Comparison of ENCODE assay signal across 23 cellular contexts in genomic region chr2:28415715-28416114, GRCh38. TPM values are rescaled to one million over a fixed set of nuclear protein-coding genes. Genes with fewer than 3 reads are reported as not detected.
A peak's percentile ranks its signal among the peaks of the same experiment; 100 is the strongest.
DNase-seq lines count a peak whose midpoint lies in the region; ATAC-seq and TF ChIP-seq lines count a peak whose summit lies in the region.
"Had no signal": no experiment of that assay in that cellular context is flagged by ENCODE, and none has a peak within 500 bp of the region (broad histone marks: within the 10 kb centered on the region; RNA-seq: fewer than 3 reads in every experiment).

No MANE protein-coding gene starts in this region.

- no peak overlapping the region for H2AK9ac ChIP-seq in IMR-90 (replicated peaks; ENCODE audit: low read depth, low read length, poor library complexity)

- H3K9ac ChIP-seq in IMR-90 (ENCODE audit: low read depth, low read length) (no peak overlapping the region), mammary epithelial cell (ENCODE audit: insufficient read depth, low read length) (no peak overlapping the region)

- POLR2A ChIA-PET in IMR-90 (lab: Charles Lee; ENCODE audit: unreplicated experiment) = no interaction called here

- no peak for TF ChIP-seq POLR2A in IMR-90 (IDR thresholded peaks at IDR 0.05; ENCODE audit: low read depth, low read length)

- H3K9me3 ChIP-seq in IMR-90 (ENCODE audit: control insufficient read depth, insufficient read depth, low read length) (no peaks in the 10 kb centered on the region), mammary epithelial cell (replicated peaks; ENCODE audit: insufficient read depth, low read length) (no peaks in the 10 kb centered on the region), osteoblast (ENCODE audit: low read depth, low read length) (no peaks in the 10 kb centered on the region)
- H3K9me3 ChIP-seq: BE2C, left ventricle myocardium inferior had no signal

- H3K4ac ChIP-seq in IMR-90 (ENCODE audit: low read depth, low read length) = no peak overlapping the region

- H4K91ac ChIP-seq in IMR-90 (ENCODE audit: insufficient read depth, low read depth, low read length) = no peak overlapping the region

- no CpG with 5 or more reads among the region's 3 CpGs for WGBS in IMR-90 (ENCODE audit: extremely low coverage in 2 of 2, insufficient read length in 1 of 2), 2 experiments
- WGBS in mammary epithelial cell (ENCODE audit: low coverage, missing lambda C conversion rate) = 100% methylated on average over 3 of the region's 3 CpGs

- intact Hi-C loops in activated naive CD4-positive, alpha-beta T cell treated with anti-CD3 and anti-CD28 coated beads for 36 hours (cut with micrococcal nuclease) = no loop called here
- intact Hi-C loops in IMR-90 (cut with micrococcal nuclease) (no loop called here), mammary epithelial cell (cut with micrococcal nuclease) (loop anchor here (2.0 kb wide), 1 partner anchor 37 kb away; no protein-coding TSS in a partner anchor)

- H3K4me2 ChIP-seq in IMR-90 (ENCODE audit: low read depth, low read length) (no peak overlapping the region), mammary epithelial cell (ENCODE audit: insufficient read depth, low read depth, low read length) (no peak overlapping the region), osteoblast (ENCODE audit: insufficient read depth, low read length) (no peak overlapping the region)

- no peak overlapping the region for H4K8ac ChIP-seq in IMR-90 (ENCODE audit: low read depth in 2 of 2, low read length in 2 of 2)

- BruUV-seq in IMR-90 (replicated peaks; lab: Mats Ljungman, UMichigan) = TSS peak; percentile 31
- BruUV-seq in mammary epithelial cell (replicated peaks; lab: Mats Ljungman, UMichigan) = TSS peak; percentile 13

- no peak for TF ChIP-seq RAD21 in IMR-90 (IDR thresholded peaks at IDR 0.05; ENCODE audit: low read length)

- no peak overlapping the region for H2BK15ac ChIP-seq in IMR-90 (ENCODE audit: low read depth, low read length)

- no peak overlapping the region for H2BK5ac ChIP-seq in IMR-90 (ENCODE audit: low read depth, low read length, poor library complexity, severe bottlenecking)

- H3K27me3 ChIP-seq in IMR-90 (ENCODE audit: control insufficient read depth, insufficient read depth, low read length) = no peaks in the 10 kb centered on the region
- no peaks in the 10 kb centered on the region for H3K27me3 ChIP-seq in mammary epithelial cell (ENCODE audit: insufficient read depth, low read length)
- H3K27me3 ChIP-seq in osteoblast (ENCODE audit: insufficient read depth, low read length) = no peaks in the 10 kb centered on the region
- H3K27me3 ChIP-seq: BE2C had no signal

- no peak for ATAC-seq in IMR-90 (ENCODE audit: low read depth)

- H4K20me1 ChIP-seq in IMR-90 (ENCODE audit: insufficient read depth, low read length) = peaks cover 79% of the 10 kb centered on the region
- no peaks in the 10 kb centered on the region for H4K20me1 ChIP-seq in mammary epithelial cell (ENCODE audit: insufficient read depth, low read length)
- peaks cover 84% of the 10 kb centered on the region for H4K20me1 ChIP-seq in osteoblast (ENCODE audit: insufficient read depth, low read length)

- H3K79me1 ChIP-seq in IMR-90 (ENCODE audit: low read depth in 1 of 2, low read length in 2 of 2) = peaks cover 35 to 94% of the 10 kb centered on the region in 2 experiments

- H2BK20ac ChIP-seq in IMR-90 (ENCODE audit: low read depth, low read length) = no peak overlapping the region

- peaks cover 68% of the 10 kb centered on the region for H3K36me3 ChIP-seq in IMR-90 (ENCODE audit: control insufficient read depth, insufficient read depth, low read length)
- H3K36me3 ChIP-seq in mammary epithelial cell (ENCODE audit: insufficient read depth, low read length) = peaks cover 32% of the 10 kb centered on the region
- peaks cover 91% of the 10 kb centered on the region for H3K36me3 ChIP-seq in osteoblast (ENCODE audit: insufficient read depth, low read length)

- no peak overlapping the region for H3K56ac ChIP-seq in IMR-90 (ENCODE audit: extremely low read depth, insufficient read depth, low read length)

- peak overlapping the region; percentile 30 for H3K27ac Mint-ChIP-seq in activated naive CD4-positive, alpha-beta T cell treated with anti-CD3 and anti-CD28 coated beads for 36 hours
- no peak overlapping the region for H3K27ac Mint-ChIP-seq in glutamatergic neuron (ENCODE audit: unreplicated experiment)
- H3K27ac Mint-ChIP-seq: naive B cell had no signal

- CTCF ChIA-PET in activated naive CD4-positive, alpha-beta T cell treated with anti-CD3 and anti-CD28 coated beads for 36 hours (lab: Charles Lee) = no interaction called here
- CTCF ChIA-PET in IMR-90 (lab: Yijun Ruan, JAX) = no interaction called here
- CTCF ChIA-PET in mammary epithelial cell (lab: Charles Lee; ENCODE audit: low non-redundant PET) = no interaction called here

- H4K5ac ChIP-seq in IMR-90 (ENCODE audit: low read depth, low read length) = no peak overlapping the region

- H3K4me1 Mint-ChIP-seq in activated naive CD4-positive, alpha-beta T cell treated with anti-CD3 and anti-CD28 coated beads for 36 hours (ENCODE audit: low read depth) = peaks cover 14% of the 10 kb centered on the region
- H3K4me1 Mint-ChIP-seq in glutamatergic neuron (ENCODE audit: low read depth, unreplicated experiment) = peaks cover 13% of the 10 kb centered on the region

- DNase-seq in activated naive CD4-positive, alpha-beta T cell treated with anti-CD3 and anti-CD28 coated beads for 36 hours = no peak
- no peak for DNase-seq in activated naive CD4-positive, alpha-beta T cell treated with Interleukin-2 at 50 U/mL for 16 hours
- DNase-seq in IMR-90 (no peak), mammary epithelial cell (no peak), osteoblast (ENCODE audit: insufficient read length, low spot score, missing footprints) (no peak), glutamatergic neuron (no peak), NCI-H2081 (lab: John Stamatoyannopoulos, UW) (no peak), AML-193 (lab: John Stamatoyannopoulos, UW) (no peak)
- DNase-seq: activated CD4-positive, alpha-beta T cell treated with anti-CD3 and anti-CD28 coated beads, Interleukin-2, amount 50 U/mL, for 1 hour; activated CD8-positive, alpha-beta memory T cell treated with anti-CD3 and anti-CD28 coated beads, Interleukin-2, amount 50 U/mL, for 4 hours; activated effector memory CD4-positive, alpha-beta T cell treated with Interleukin-2 at 50 U/mL for 16 hours; BE2C; cerebellar nuclear complex; DND-41; HCEC 1CT; left ventricle myocardium inferior; naive B cell; NCI-H146; occipital lobe; T-helper 9 cell; trophoblast cell had no signal

- TF ChIP-seq CTCF in IMR-90 (conservative IDR thresholded peaks at IDR 0.05; ENCODE audit: low read depth, low read length) (no peak), mammary epithelial cell (conservative IDR thresholded peaks at IDR 0.05 in 1 of 2, IDR thresholded peaks at IDR 0.05 in 1 of 2; ENCODE audit: extremely low read depth in 1 of 2, insufficient read depth in 1 of 2, low read depth in 1 of 2, low read length in 2 of 2) (no peak), osteoblast (IDR thresholded peaks at IDR 0.05; ENCODE audit: extremely low read depth, low read depth, low read length) (no peak), glutamatergic neuron (IDR thresholded peaks at IDR 0.05; ENCODE audit: partially characterized antibody, unreplicated experiment) (no peak)

- H3K79me2 ChIP-seq in mammary epithelial cell (ENCODE audit: insufficient read depth, low read length) (peaks cover 53% of the 10 kb centered on the region), osteoblast (ENCODE audit: insufficient read depth, low read length) (peaks cover 78% of the 10 kb centered on the region)

- no peak overlapping the region for H3K14ac ChIP-seq in IMR-90 (replicated peaks; ENCODE audit: low read depth, low read length)

- no peaks in the 10 kb centered on the region for H3K27me3 Mint-ChIP-seq in activated naive CD4-positive, alpha-beta T cell treated with anti-CD3 and anti-CD28 coated beads for 36 hours (ENCODE audit: low read depth)
- H3K27me3 Mint-ChIP-seq in glutamatergic neuron (ENCODE audit: unreplicated experiment) = peaks cover 7% of the 10 kb centered on the region

- H3K27ac ChIP-seq in IMR-90 (ENCODE audit: insufficient read depth, low read length) (no peak overlapping the region), mammary epithelial cell (ENCODE audit: insufficient read depth, low read depth, low read length) (no peak overlapping the region), osteoblast (ENCODE audit: low read depth, low read length) (peak overlapping the region; percentile 12)
- H3K27ac ChIP-seq: HL-60, VCaP had no signal

- H2AFZ ChIP-seq in IMR-90 (replicated peaks; ENCODE audit: low read length, poor library complexity) (no peak overlapping the region), mammary epithelial cell (ENCODE audit: low read depth, low read length) (no peak overlapping the region), osteoblast (ENCODE audit: low read length) (no peak overlapping the region)

- no peak overlapping the region for H2BK120ac ChIP-seq in IMR-90 (ENCODE audit: low read depth, low read length)

- H3K23ac ChIP-seq in IMR-90 (ENCODE audit: low read depth, low read length) = no peak overlapping the region

- no peak overlapping the region for H2AK5ac ChIP-seq in IMR-90 (ENCODE audit: low read depth, low read length)

- no peak overlapping the region for H3K4me3 Mint-ChIP-seq in activated naive CD4-positive, alpha-beta T cell treated with anti-CD3 and anti-CD28 coated beads for 36 hours
- H3K4me3 Mint-ChIP-seq in glutamatergic neuron (ENCODE audit: unreplicated experiment) = no peak overlapping the region
- H3K4me3 Mint-ChIP-seq: naive B cell had no signal

- H3K9me3 Mint-ChIP-seq in activated naive CD4-positive, alpha-beta T cell treated with anti-CD3 and anti-CD28 coated beads for 36 hours = no peaks in the 10 kb centered on the region
- H3K9me3 Mint-ChIP-seq in glutamatergic neuron (ENCODE audit: unreplicated experiment) = peaks cover 3% of the 10 kb centered on the region
- H3K9me3 Mint-ChIP-seq: naive B cell had no signal

- no peak overlapping the region for H3K4me3 ChIP-seq in IMR-90 (ENCODE audit: insufficient read depth, low read depth, low read length)
- H3K4me3 ChIP-seq in mammary epithelial cell (replicated peaks in 1 of 3; ENCODE audit: insufficient read depth in 1 of 3, low read depth in 2 of 3, low read length in 3 of 3) = no peak overlapping the region
- no peak overlapping the region for H3K4me3 ChIP-seq in osteoblast (ENCODE audit: insufficient read depth, low read length)
- H3K4me3 ChIP-seq: left ventricle myocardium inferior had no signal

- H3K18ac ChIP-seq in IMR-90 (ENCODE audit: low read depth, low read length) = no peak overlapping the region

- peaks cover 12% of the 10 kb centered on the region for H3K4me1 ChIP-seq in IMR-90 (ENCODE audit: control insufficient read depth, insufficient read depth, low read length)
- peaks cover 33% of the 10 kb centered on the region for H3K4me1 ChIP-seq in mammary epithelial cell (ENCODE audit: insufficient read depth, low read length)
- H3K4me1 ChIP-seq in osteoblast (ENCODE audit: insufficient read depth, low read length) = peaks cover 10% of the 10 kb centered on the region
- H3K4me1 ChIP-seq: BE2C had no signal

- peaks cover 17% of the 10 kb centered on the region for H3K9me1 ChIP-seq in IMR-90 (ENCODE audit: insufficient read depth, low read length)

- dilution Hi-C loops in IMR-90 (cut with HindIII; ENCODE audit: low sequenced_read_pairs, unreplicated experiment) (no loop called here), mammary epithelial cell (cut with HindIII; ENCODE audit: low sequenced_read_pairs) (loop anchor here (25.0 kb wide), 1 partner anchor 703 kb away; no protein-coding TSS in a partner anchor)

- in situ Hi-C loops in IMR-90 (cut with MboI; ENCODE audit: low sequenced_read_pairs) (no loop called here), mammary epithelial cell (cut with MboI; ENCODE audit: low sequenced_read_pairs in 2 of 2) (no loop called here)

- H3K36me3 Mint-ChIP-seq in activated naive CD4-positive, alpha-beta T cell treated with anti-CD3 and anti-CD28 coated beads for 36 hours (ENCODE audit: low read depth) = peaks cover 43% of the 10 kb centered on the region
- H3K36me3 Mint-ChIP-seq in glutamatergic neuron (ENCODE audit: unreplicated experiment) = no peaks in the 10 kb centered on the region
- H3K36me3 Mint-ChIP-seq: naive B cell had no signal

RNA-seq across cellular contexts. Expression of gene FOSL2, which starts 23.1 kb away (rescaled TPM):
- 100 to 1,000 TPM; 102 to 110 TPM for total RNA-seq in activated naive CD4-positive, alpha-beta T cell treated with anti-CD3 and anti-CD28 coated beads for 36 hours
- total RNA-seq in IMR-90 (2012; rRNA removed) (31.4 and 32.2 TPM in 2 replicates), mammary epithelial cell (10 to 100 TPM; 89.9 to 92.9 TPM), osteoblast (64.5 and 86.9 TPM in 2 replicates), glutamatergic neuron (ENCODE audit: unreplicated experiment) (2.6 TPM)
- polyA plus RNA-seq in IMR-90 (2012; rRNA removed) (46.3 and 51.1 TPM in 2 replicates), mammary epithelial cell (30.6 TPM)
- polyA plus RNA-seq in IMR-90 (2012; cell fraction: cytosol; rRNA removed) = 52.1 and 52.3 TPM in 2 replicates
- polyA plus RNA-seq in IMR-90 (2012; cell fraction: nucleus; rRNA removed; ENCODE audit: low replicate concordance) = 91.1 and 119 TPM in 2 replicates
- 126 TPM for polyA minus RNA-seq in mammary epithelial cell
